8 cellular contexts compared by ENCODE assay signal in genomic region chr19:46856062-46857022, GRCh38. TPM values are rescaled to one million over a fixed set of nuclear protein-coding genes. Genes with fewer than 3 reads are reported as not detected.
DNase-seq lines count a peak whose midpoint lies in the region; ATAC-seq and TF ChIP-seq lines count a peak whose summit lies in the region.

No MANE protein-coding gene starts in this region.

- CTCF ChIA-PET in mammary epithelial cell (lab: Charles Lee; ENCODE audit: low non-redundant PET), result interaction anchor here (0.6 to 1.1 kb wide), 3 partner anchors 36 to 134 kb away, joined by 4 to 8 read pairs (median 6); no protein-coding TSS in a partner anchor

- TF ChIP-seq CTCF in WI38 (IDR thresholded peaks at IDR 0.05; ENCODE audit: low read depth, low read length), result peak; percentile 85
- TF ChIP-seq CTCF in mammary epithelial cell (conservative IDR thresholded peaks at IDR 0.05 in 1 of 2, IDR thresholded peaks at IDR 0.05 in 1 of 2; ENCODE audit: extremely low read depth in 1 of 2, insufficient read depth in 1 of 2, low read depth in 1 of 2, low read length in 2 of 2), result peak; percentile 68 to 93
- peak; percentile 48 for TF ChIP-seq CTCF in smooth muscle cell (IDR thresholded peaks at IDR 0.05; ENCODE audit: borderline replicate concordance, insufficient read depth, poor library complexity, severe bottlenecking)

- H3K4me3 ChIP-seq in WI38 (ENCODE audit: low read depth, low read length) (peak overlapping the region; percentile 36), mammary epithelial cell (replicated peaks in 1 of 3; ENCODE audit: insufficient read depth in 1 of 3, low read depth in 2 of 3, low read length in 3 of 3) (peak overlapping the region; percentile 32 to 53 (median 33)), smooth muscle cell (peak overlapping the region; percentile 49)

- WGBS in mammary epithelial cell (ENCODE audit: low coverage, missing lambda C conversion rate), result 4% methylated on average over 38 of the region's 41 CpGs
- WGBS in smooth muscle cell (ENCODE audit: low lambda C conversion rate), result 18% methylated on average over 41 of the region's 41 CpGs

- H3K27me3 ChIP-seq in mammary epithelial cell (ENCODE audit: insufficient read depth, low read length) (no peaks in the 10 kb centered on the region), smooth muscle cell (ENCODE audit: low read depth) (no peaks in the 10 kb centered on the region)

- H2AFZ ChIP-seq in mammary epithelial cell (ENCODE audit: low read depth, low read length) (peak overlapping the region; percentile 81), smooth muscle cell (ENCODE audit: low read depth) (peak overlapping the region; percentile 91)

- H3F3A ChIP-seq in smooth muscle cell (ENCODE audit: low read depth), result peaks cover 1% of the 10 kb centered on the region

- dilution Hi-C loops in mammary epithelial cell (cut with HindIII; ENCODE audit: low sequenced_read_pairs), result no loop called here

- peaks cover 16% of the 10 kb centered on the region for H3K4me1 ChIP-seq in mammary epithelial cell (ENCODE audit: insufficient read depth, low read length)
- peaks cover 2% of the 10 kb centered on the region for H3K4me1 ChIP-seq in smooth muscle cell (ENCODE audit: low read depth)

- BruUV-seq in mammary epithelial cell (replicated peaks; lab: Mats Ljungman, UMichigan), result no TSS peak

- H3K9me3 ChIP-seq in mammary epithelial cell (replicated peaks; ENCODE audit: insufficient read depth, low read length), result no peaks in the 10 kb centered on the region
- no peaks in the 10 kb centered on the region for H3K9me3 ChIP-seq in smooth muscle cell (replicated peaks; ENCODE audit: low read depth)

- ATAC-seq in HG02852 (IDR thresholded peaks at IDR 0.05; ENCODE audit: unreplicated experiment), result peak; percentile 45

- H4K20me1 ChIP-seq in mammary epithelial cell (ENCODE audit: insufficient read depth, low read length), result no peaks in the 10 kb centered on the region
- no peaks in the 10 kb centered on the region for H4K20me1 ChIP-seq in smooth muscle cell (ENCODE audit: low read depth)

- H3K27ac ChIP-seq in mammary epithelial cell (ENCODE audit: insufficient read depth, low read depth, low read length), result peak overlapping the region; percentile 55
- H3K27ac ChIP-seq in smooth muscle cell (ENCODE audit: low read depth), result peak overlapping the region; percentile 82

- H3K4me2 ChIP-seq in mammary epithelial cell (ENCODE audit: insufficient read depth, low read depth, low read length) (peak overlapping the region; percentile 86), smooth muscle cell (peak overlapping the region; percentile 89)

- peaks cover 5% of the 10 kb centered on the region for H3K79me2 ChIP-seq in mammary epithelial cell (ENCODE audit: insufficient read depth, low read length)
- peaks cover under 1% of the 10 kb centered on the region for H3K79me2 ChIP-seq in smooth muscle cell (ENCODE audit: low read depth)

- DNase-seq in GM04504 (ENCODE audit: low read depth) (peak; percentile 93), NCI-H2227 treated with DMSO at 0.1 percent for 48 hours (lab: John Stamatoyannopoulos, UW) (peak; percentile 88), mammary epithelial cell (peak; percentile 91), iPS-NIHi7 (ENCODE audit: extremely low spot score) (peak; percentile 95), smooth muscle cell (lab: John Stamatoyannopoulos, UW; ENCODE audit: unreplicated experiment) (peak; percentile 69), NCI-H187 (lab: John Stamatoyannopoulos, UW) (no peak)

- in situ Hi-C loops in mammary epithelial cell (cut with MboI; ENCODE audit: low sequenced_read_pairs in 2 of 2), result loop anchor here (5.0 to 25.0 kb wide), 2 partner anchors 136 to 281 kb away; partner anchors contain the start of gene SAE1 (in 1 of the 2)

- intact Hi-C loops in mammary epithelial cell (cut with micrococcal nuclease), result loop anchor here (1.0 kb wide), 3 partner anchors 135 to 223 kb away; no protein-coding TSS in a partner anchor

- H3K9ac ChIP-seq in mammary epithelial cell (ENCODE audit: insufficient read depth, low read length) (peak overlapping the region; percentile 41), smooth muscle cell (ENCODE audit: low read depth) (peak overlapping the region; percentile 52)

- H3K36me3 ChIP-seq in mammary epithelial cell (ENCODE audit: insufficient read depth, low read length) (no peaks in the 10 kb centered on the region), smooth muscle cell (ENCODE audit: low read depth) (no peaks in the 10 kb centered on the region)

RNA-seq across cellular contexts. Expression of gene ARHGAP35, which starts 4.5 kb away (rescaled TPM):
- 10 to 100 TPM; 45.7 to 45.8 TPM for total RNA-seq in mammary epithelial cell
- polyA plus RNA-seq in mammary epithelial cell, result 18.1 TPM
- 75.1 TPM for polyA minus RNA-seq in mammary epithelial cell
- total RNA-seq in smooth muscle cell, result 19.8 and 20.0 TPM in 2 replicates
- polyA plus RNA-seq in smooth muscle cell, result 6.9 TPM in 2 replicates

RNA-seq across cellular contexts. Expression of gene AP2S1, which starts 5.7 kb away (rescaled TPM):
- total RNA-seq in mammary epithelial cell, result 100 to 1,000 TPM in 1 of 2 donors, 10 to 100 TPM in 1; 67.5 to 257 TPM
- polyA plus RNA-seq in mammary epithelial cell, result 295 TPM
- 220 TPM for polyA minus RNA-seq in mammary epithelial cell
- total RNA-seq in smooth muscle cell, result 142 and 204 TPM in 2 replicates
- 471 and 488 TPM in 2 replicates for polyA plus RNA-seq in smooth muscle cell

Comparison
In these comparisons a context has a peak if more than half of its experiments do, and no peak if none do; other contexts are left out.
1. DNase-seq: peak in GM04504 (single experiment), NCI-H2227 treated with DMSO at 0.1 percent for 48 hours (single experiment), mammary epithelial cell (single experiment), iPS-NIHi7 (single experiment) and smooth muscle cell (single experiment); none in NCI-H187 (0 of 2).
2. Peak in every context shown above with its lines, with median percentiles within 50 percentile points of each other: H3K4me3 ChIP-seq and CTCF ChIP-seq.